24 cellular contexts compared by ENCODE assay signal in genomic region chr10:61870521-61870895, GRCh38. TPM values are rescaled to one million over a fixed set of nuclear protein-coding genes. Genes with fewer than 3 reads are reported as not detected.
DNase-seq lines count a peak whose midpoint lies in the region; ATAC-seq, FAIRE-seq and TF ChIP-seq lines count a peak whose summit lies in the region.
"Had no signal": no experiment of that assay in that cellular context is flagged by ENCODE, and none has a peak within 500 bp of the region (broad histone marks: within the 10 kb centered on the region; RNA-seq: fewer than 3 reads in every experiment).

No MANE protein-coding gene starts in this region.

- H3K9me3 Mint-ChIP-seq in activated CD8-positive, alpha-beta T cell treated with anti-CD3 and anti-CD28 coated beads for 36 hours: no peaks in the 10 kb centered on the region
- H3K9me3 Mint-ChIP-seq: CD4-positive, alpha-beta T cell had no signal

- peak overlapping the region; percentile 65 for H3K4me3 ChIP-seq in SK-N-MC
- H3K4me3 ChIP-seq in esophagus muscularis mucosa: no peak overlapping the region
- H3K4me3 ChIP-seq in osteoblast (ENCODE audit: insufficient read depth, low read length): no peak overlapping the region
- no peak overlapping the region for H3K4me3 ChIP-seq in gastrocnemius medialis
- H3K4me3 ChIP-seq: GM23248, HAP-1 had no signal

- H3K9ac ChIP-seq in SK-N-MC (ENCODE audit: insufficient read length): peak overlapping the region; percentile 37
- H3K9ac ChIP-seq: GM23248 had no signal

- H3K4me1 Mint-ChIP-seq in activated CD8-positive, alpha-beta T cell treated with anti-CD3 and anti-CD28 coated beads for 36 hours (ENCODE audit: low read depth): peaks cover 9% of the 10 kb centered on the region

- POLR2A ChIA-PET in activated CD8-positive, alpha-beta T cell treated with anti-CD3 and anti-CD28 coated beads for 36 hours (lab: Charles Lee): interaction anchor here (0.7 kb wide), 1 partner anchor 12 kb away, joined by 3 read pairs; no protein-coding TSS in a partner anchor

- no peaks in the 10 kb centered on the region for H3K36me3 Mint-ChIP-seq in activated CD8-positive, alpha-beta T cell treated with anti-CD3 and anti-CD28 coated beads for 36 hours (ENCODE audit: low read depth)
- H3K36me3 Mint-ChIP-seq: IgD-negative memory B cell had no signal

- peaks cover 0 to 23% (median 19%) of the 10 kb centered on the region in 4 donors for H3K4me1 ChIP-seq in esophagus muscularis mucosa
- H3K4me1 ChIP-seq in osteoblast (ENCODE audit: insufficient read depth, low read length): peaks cover 17% of the 10 kb centered on the region
- peaks cover 0 to 5% of the 10 kb centered on the region in 2 donors for H3K4me1 ChIP-seq in gastrocnemius medialis

- intact Hi-C loops in esophagus muscularis mucosa (cut with DNase I): no loop called here
- intact Hi-C loops in gastrocnemius medialis (cut with DNase I; ENCODE audit: low total_unique reads): no loop called here
- intact Hi-C loops in activated CD8-positive, alpha-beta T cell treated with anti-CD3 and anti-CD28 coated beads for 36 hours (cut with micrococcal nuclease): no loop called here

- no peaks in the 10 kb centered on the region for H3K27me3 ChIP-seq in esophagus muscularis mucosa
- no peaks in the 10 kb centered on the region for H3K27me3 ChIP-seq in osteoblast (ENCODE audit: insufficient read depth, low read length)
- H3K27me3 ChIP-seq in gastrocnemius medialis: no peaks in the 10 kb centered on the region

- peaks cover 13% of the 10 kb centered on the region for H3K27me3 Mint-ChIP-seq in activated CD8-positive, alpha-beta T cell treated with anti-CD3 and anti-CD28 coated beads for 36 hours
- H3K27me3 Mint-ChIP-seq: CD4-positive, alpha-beta T cell had no signal

- TF ChIP-seq CTCF in esophagus muscularis mucosa (IDR thresholded peaks at IDR 0.05) (no peak), osteoblast (IDR thresholded peaks at IDR 0.05; ENCODE audit: extremely low read depth, low read depth, low read length) (no peak), gastrocnemius medialis (IDR thresholded peaks at IDR 0.05 in 4 of 5, conservative IDR thresholded peaks at IDR 0.05 in 1 of 5) (no peak)
- no peak for TF ChIP-seq CTCF in activated CD8-positive, alpha-beta T cell treated with anti-CD3 and anti-CD28 coated beads for 36 hours (IDR thresholded peaks at IDR 0.05)

- no peak overlapping the region for H3K4me3 Mint-ChIP-seq in activated CD8-positive, alpha-beta T cell treated with anti-CD3 and anti-CD28 coated beads for 36 hours
- H3K4me3 Mint-ChIP-seq: CD4-positive, alpha-beta T cell had no signal

- peak; percentile 14 for DNase-seq in SK-N-MC (ENCODE audit: low read depth, low spot score)
- DNase-seq in esophagus muscularis mucosa (ENCODE audit: extremely low spot score): no peak
- DNase-seq in osteoblast (ENCODE audit: insufficient read length, low spot score, missing footprints): no peak
- no peak for DNase-seq in gastrocnemius medialis
- no peak for DNase-seq in activated CD8-positive, alpha-beta T cell treated with anti-CD3 and anti-CD28 coated beads for 36 hours
- DNase-seq in NCI-H2171 (lab: John Stamatoyannopoulos, UW): no peak
- DNase-seq: CD4-positive, alpha-beta T cell; DMS153; GF-D8; Kasumi-1; MM.1S; NCI-H1092; NCI-H146; NCI-H2029 treated with DMSO at 0.1 percent for 48 hours; NCI-H2171 treated with DMSO at 0.1 percent for 48 hours; SHP77 had no signal

- peak; percentile 84 for FAIRE-seq in A204.1 (lab: Jason Lieb, UNC)
- FAIRE-seq: GM19239, HTR-8/SVneo had no signal

- TF ChIP-seq POLR2A in esophagus muscularis mucosa (IDR thresholded peaks at IDR 0.05; ENCODE audit: low read depth): no peak
- no peak for TF ChIP-seq POLR2A in gastrocnemius medialis (IDR thresholded peaks at IDR 0.05)

- in situ Hi-C loops in gastrocnemius medialis (cut with MboI; ENCODE audit: low sequenced_read_pairs in 4 of 4): no loop called here

- H3K9me3 ChIP-seq in SK-N-MC (ENCODE audit: low read depth, low read length) (no peaks in the 10 kb centered on the region), esophagus muscularis mucosa (no peaks in the 10 kb centered on the region), osteoblast (ENCODE audit: low read depth, low read length) (no peaks in the 10 kb centered on the region), gastrocnemius medialis (no peaks in the 10 kb centered on the region)
- H3K9me3 ChIP-seq: HAP-1 had no signal

- CTCF ChIA-PET in activated CD8-positive, alpha-beta T cell treated with anti-CD3 and anti-CD28 coated beads for 36 hours (lab: Charles Lee): no interaction called here

- no peaks in the 10 kb centered on the region for H3K36me3 ChIP-seq in SK-N-MC (ENCODE audit: insufficient read depth, low read length)
- H3K36me3 ChIP-seq in esophagus muscularis mucosa: no peaks in the 10 kb centered on the region
- H3K36me3 ChIP-seq in osteoblast (ENCODE audit: insufficient read depth, low read length): no peaks in the 10 kb centered on the region
- no peaks in the 10 kb centered on the region for H3K36me3 ChIP-seq in gastrocnemius medialis
- H3K36me3 ChIP-seq: HAP-1 had no signal

- 53% methylated on average over 3 of the region's 3 CpGs for WGBS in esophagus muscularis mucosa

- no peak overlapping the region for H3K27ac Mint-ChIP-seq in activated CD8-positive, alpha-beta T cell treated with anti-CD3 and anti-CD28 coated beads for 36 hours
- H3K27ac Mint-ChIP-seq: CD4-positive, alpha-beta T cell had no signal

- peak overlapping the region; percentile 66 for H3K4me2 ChIP-seq in osteoblast (ENCODE audit: insufficient read depth, low read length)

- no peaks in the 10 kb centered on the region for H3K79me2 ChIP-seq in osteoblast (ENCODE audit: insufficient read depth, low read length)

- TF ChIP-seq EP300 in esophagus muscularis mucosa (IDR thresholded peaks at IDR 0.05): no peak

- H3K27ac ChIP-seq in SK-N-MC: peak overlapping the region; percentile 70
- H3K27ac ChIP-seq in esophagus muscularis mucosa (replicated peaks in 1 of 4): peak overlapping the region in 3 of 4 donors; percentile 6 to 39 (median 28)
- peak overlapping the region; percentile 10 for H3K27ac ChIP-seq in osteoblast (ENCODE audit: low read depth, low read length)
- no peak overlapping the region for H3K27ac ChIP-seq in gastrocnemius medialis
- H3K27ac ChIP-seq: 22Rv1, GM23248 had no signal

- H2AFZ ChIP-seq in osteoblast (ENCODE audit: low read length): peak overlapping the region; percentile 64

- no peak for ATAC-seq in gastrocnemius medialis
- no peak for ATAC-seq in GM21825 (IDR thresholded peaks at IDR 0.05; ENCODE audit: unreplicated experiment)
- ATAC-seq in activated CD8-positive, alpha-beta T cell treated with anti-CD3 and anti-CD28 coated beads for 36 hours: no peak

- H4K20me1 ChIP-seq in osteoblast (ENCODE audit: insufficient read depth, low read length): no peaks in the 10 kb centered on the region

RNA-seq across cellular contexts. Expression of gene ARID5B, which starts 31.0 kb away (rescaled TPM):
- total RNA-seq in esophagus muscularis mucosa (100 to 1,000 TPM in 1 of 4 donors, 10 to 100 TPM in 3; 33.6 to 150 (median 64.9) TPM), osteoblast (88.4 and 94.1 TPM in 2 replicates), gastrocnemius medialis (100 to 1,000 TPM; 156 to 512 (median 263) TPM)
- 10 to 100 TPM; 26.7 to 28.3 TPM for total RNA-seq in activated CD8-positive, alpha-beta T cell treated with anti-CD3 and anti-CD28 coated beads for 36 hours

Comparison
In these comparisons a context has a peak if more than half of its experiments do, and no peak if none do; other contexts are left out.
1. H3K27ac ChIP-seq: peak in SK-N-MC (single experiment), esophagus muscularis mucosa (3 of 4) and osteoblast (single experiment); none in gastrocnemius medialis (0 of 4).